In genomic region chr2:207813221-207813916, GRCh38 we compare ENCODE assay signal across 14 cellular contexts.
DNase-seq lines count a peak whose midpoint lies in the region; TF ChIP-seq lines count a peak whose summit lies in the region.
"Had no signal": no experiment of that assay in that cellular context is flagged by ENCODE, and none has a peak within 500 bp of the region (broad histone marks: within the 10 kb centered on the region; RNA-seq: fewer than 3 reads in every experiment).

No MANE protein-coding gene starts in this region.

- DNase-seq in astrocyte of the hippocampus (ENCODE audit: low read depth, low spot score) (peak; percentile 43), retinal pigment epithelial cell (ENCODE audit: low read depth) (no peak), SIG-M5 treated with dmso at 0.1 percent for 504 hours (lab: John Stamatoyannopoulos, UW; ENCODE audit: unreplicated experiment) (no peak), SKM-1 treated with dmso at 0.1 percent for 144 hours (lab: John Stamatoyannopoulos, UW; ENCODE audit: unreplicated experiment) (no peak), OCI-M1 (lab: John Stamatoyannopoulos, UW) (no peak)
- DNase-seq: activated CD4-positive, alpha-beta memory T cell treated with anti-CD3 and anti-CD28 coated beads, Interleukin-2, amount 10 ng/mL, durations not matched to agents 7 days and 5 days; activated effector memory CD4-positive, alpha-beta T cell treated with anti-CD3 and anti-CD28 coated beads, Interleukin-2, amount 50 U/mL, for 16 hours; esophagus squamous epithelium; GF-D8; MM.1S; right cardiac atrium had no signal

- H3K27me3 ChIP-seq in HUES6 (ENCODE audit: control insufficient read depth, insufficient read depth, low read length), result no peaks in the 10 kb centered on the region
- no peaks in the 10 kb centered on the region for H3K27me3 ChIP-seq in iPS-18a (ENCODE audit: control insufficient read depth, insufficient read depth, low read length)
- H3K27me3 ChIP-seq: esophagus squamous epithelium had no signal

- TF ChIP-seq CTCF in retinal pigment epithelial cell (conservative IDR thresholded peaks at IDR 0.05; ENCODE audit: low read depth, low read length), result peak; percentile 32

- no peaks in the 10 kb centered on the region for H3K9me3 ChIP-seq in HUES6 (ENCODE audit: control insufficient read depth, insufficient read depth, low read depth, low read length)
- H3K9me3 ChIP-seq in iPS-18a (ENCODE audit: control insufficient read depth, low read depth, low read length), result no peaks in the 10 kb centered on the region
- H3K9me3 ChIP-seq: esophagus squamous epithelium had no signal

- no peak overlapping the region for H3K4me3 ChIP-seq in HUES6 (ENCODE audit: low read depth, low read length)
- H3K4me3 ChIP-seq in iPS-18a (ENCODE audit: low read length), result no peak overlapping the region
- H3K4me3 ChIP-seq in retinal pigment epithelial cell (ENCODE audit: low read length), result no peak overlapping the region
- H3K4me3 ChIP-seq: esophagus squamous epithelium had no signal

- H3K4me1 ChIP-seq in HUES6 (ENCODE audit: control insufficient read depth, insufficient read depth, low read length), result peaks cover 50% of the 10 kb centered on the region
- H3K4me1 ChIP-seq in iPS-18a (ENCODE audit: control insufficient read depth, low read depth, low read length), result peaks cover 43% of the 10 kb centered on the region

- no peaks in the 10 kb centered on the region for H3K36me3 ChIP-seq in HUES6 (ENCODE audit: control insufficient read depth, insufficient read depth, low read length)
- no peaks in the 10 kb centered on the region for H3K36me3 ChIP-seq in iPS-18a (ENCODE audit: control insufficient read depth, low read depth, low read length)
- H3K36me3 ChIP-seq: esophagus squamous epithelium had no signal

- H3K27ac ChIP-seq in HUES6 (ENCODE audit: low read depth, low read length) (peak overlapping the region; percentile 45; the same call in 1 of the 2 replicates), iPS-18a (ENCODE audit: low read length) (peak overlapping the region; percentile 48)
- H3K27ac ChIP-seq: C4-2B, esophagus squamous epithelium had no signal

- H3K9ac ChIP-seq in HUES6 (ENCODE audit: low read length) (no peak overlapping the region), iPS-18a (ENCODE audit: low read length) (no peak overlapping the region)
